Comparison of ENCODE assay signal across 8 cellular contexts in the genomic region with DNA sequence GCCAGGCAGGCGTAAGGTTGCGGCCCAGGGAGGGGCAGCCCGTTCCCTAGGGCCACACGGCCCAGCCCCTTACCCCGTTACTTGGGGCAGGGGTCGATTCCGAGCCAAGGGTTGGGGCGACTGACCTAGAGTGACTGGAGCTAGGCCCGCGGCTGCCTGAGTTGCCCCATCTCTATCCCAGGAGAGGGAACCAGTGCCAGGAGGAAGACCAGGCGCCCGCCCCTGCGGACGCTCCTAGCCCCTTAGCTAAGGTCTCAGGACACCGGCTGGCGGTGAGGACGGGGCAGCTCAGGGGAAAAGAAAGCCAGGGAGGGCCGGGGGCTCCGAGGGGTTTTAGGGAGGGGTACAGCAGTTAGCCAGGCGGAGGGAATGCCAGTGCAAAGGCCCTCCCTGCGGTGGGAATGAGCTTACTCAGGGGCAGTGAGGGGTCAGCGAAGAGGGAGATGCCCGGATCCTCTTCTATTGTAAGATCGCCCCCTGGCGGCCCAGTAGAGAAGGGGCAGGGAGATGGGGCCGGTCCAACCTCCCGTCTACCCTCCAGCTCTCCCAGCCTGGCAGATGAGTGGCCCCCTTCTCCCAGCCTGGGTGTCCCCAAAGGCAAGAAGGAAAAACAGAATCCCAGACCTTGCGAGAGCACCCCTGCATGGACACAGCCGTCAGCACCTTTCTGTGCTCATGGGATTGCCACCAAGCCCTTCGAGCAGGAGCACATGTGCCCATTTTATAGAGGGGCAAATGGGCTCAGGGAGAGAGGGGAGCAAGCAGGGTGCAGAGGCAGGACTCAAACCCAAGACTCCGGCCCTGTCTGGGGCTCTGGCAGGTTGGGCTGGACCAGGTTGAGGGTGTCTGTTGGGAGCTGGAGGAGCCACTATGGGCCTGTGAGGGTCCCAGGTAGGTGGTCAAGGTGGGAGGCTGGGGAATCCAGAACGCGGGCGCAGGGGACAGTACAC. TPM values are rescaled to one million over a fixed set of nuclear protein-coding genes. Genes with fewer than 3 reads are reported as not detected.
DNase-seq lines count a peak whose midpoint lies in the region; ATAC-seq and TF ChIP-seq lines count a peak whose summit lies in the region.

No MANE protein-coding gene starts in this region.

- H3K4me1 ChIP-seq in RWPE2 (ENCODE audit: insufficient read depth, poor library complexity, severe bottlenecking), result no peaks in the 10 kb centered on the region
- H3K4me1 ChIP-seq in left ventricle myocardium inferior, result peaks cover 10% of the 10 kb centered on the region

- CTCF ChIA-PET in activated naive CD4-positive, alpha-beta T cell treated with anti-CD3 and anti-CD28 coated beads for 36 hours (lab: Charles Lee), result interaction anchor here (0.6 to 4.4 kb wide), 26 partner anchors 8 to 410 kb away, joined by 3 to 35 read pairs (median 3); a partner anchor contains a TSS

- peaks cover 10% of the 10 kb centered on the region for H3K4me1 Mint-ChIP-seq in activated naive CD4-positive, alpha-beta T cell treated with anti-CD3 and anti-CD28 coated beads for 36 hours (ENCODE audit: low read depth)

- H3K4me3 ChIP-seq in RWPE2 (ENCODE audit: severe bottlenecking), result no peak overlapping the region
- H3K4me3 ChIP-seq in left ventricle myocardium inferior, result no peak overlapping the region

- ATAC-seq in RWPE2 (ENCODE audit: low read depth) (no peak), HG03571 (IDR thresholded peaks at IDR 0.05; ENCODE audit: unreplicated experiment) (no peak), HG02571 (IDR thresholded peaks at IDR 0.05; ENCODE audit: unreplicated experiment) (no peak)

- no peak overlapping the region for H3K4me3 Mint-ChIP-seq in activated naive CD4-positive, alpha-beta T cell treated with anti-CD3 and anti-CD28 coated beads for 36 hours

- H3K27ac ChIP-seq in RWPE2 (ENCODE audit: poor library complexity, severe bottlenecking) (no peak overlapping the region), left ventricle myocardium inferior (replicated peaks) (no peak overlapping the region)

- DNase-seq in NCI-H2196 (lab: John Stamatoyannopoulos, UW; ENCODE audit: unreplicated experiment) (peak; percentile 30), NCI-H2196 treated with DMSO at 0.1 percent for 48 hours (lab: John Stamatoyannopoulos, UW; ENCODE audit: unreplicated experiment) (no peak), RWPE2 (ENCODE audit: low spot score) (peak; percentile 57), left ventricle myocardium inferior (peak; percentile 48)
- peak; percentile 75 for DNase-seq in activated naive CD4-positive, alpha-beta T cell treated with anti-CD3 and anti-CD28 coated beads for 36 hours
- DNase-seq in stimulated activated CD4-positive, alpha-beta T cell treated with anti-CD3 and anti-CD28 coated beads, Interleukin-1b, Interleukin-23, amount 100 ng/mL, for 24 hours (ENCODE audit: low read depth in 4 of 4, low spot score in 1 of 4), result peak; percentile 29 to 52 (median 46)

- TF ChIP-seq CTCF in RWPE2 (IDR thresholded peaks at IDR 0.05; ENCODE audit: poor library complexity, severe bottlenecking) (peak; percentile 66), left ventricle myocardium inferior (IDR thresholded peaks at IDR 0.05; ENCODE audit: borderline replicate concordance) (peak; percentile 82)

- no peaks in the 10 kb centered on the region for H3K27me3 Mint-ChIP-seq in activated naive CD4-positive, alpha-beta T cell treated with anti-CD3 and anti-CD28 coated beads for 36 hours (ENCODE audit: low read depth)

- no peaks in the 10 kb centered on the region for H3K27me3 ChIP-seq in RWPE2 (ENCODE audit: insufficient read depth, poor library complexity, severe bottlenecking)
- H3K27me3 ChIP-seq in left ventricle myocardium inferior (ENCODE audit: low read depth), result peaks cover 23% of the 10 kb centered on the region

- intact Hi-C loops in activated naive CD4-positive, alpha-beta T cell treated with anti-CD3 and anti-CD28 coated beads for 36 hours (cut with micrococcal nuclease), result loop anchor here (2.0 kb wide), 1 partner anchor 22 kb away; no protein-coding TSS in a partner anchor
- intact Hi-C loops in left ventricle myocardium inferior (cut with micrococcal nuclease), result no loop called here

- no peaks in the 10 kb centered on the region for H3K36me3 ChIP-seq in RWPE2 (ENCODE audit: low read depth)
- no peaks in the 10 kb centered on the region for H3K36me3 ChIP-seq in left ventricle myocardium inferior

- no peaks in the 10 kb centered on the region for H3K9me3 Mint-ChIP-seq in activated naive CD4-positive, alpha-beta T cell treated with anti-CD3 and anti-CD28 coated beads for 36 hours

- no peak overlapping the region for H3K27ac Mint-ChIP-seq in activated naive CD4-positive, alpha-beta T cell treated with anti-CD3 and anti-CD28 coated beads for 36 hours

- no peaks in the 10 kb centered on the region for H3K9me3 ChIP-seq in RWPE2 (ENCODE audit: severe bottlenecking)
- H3K9me3 ChIP-seq in left ventricle myocardium inferior (replicated peaks), result peaks cover 4% of the 10 kb centered on the region

- peaks cover 4% of the 10 kb centered on the region for H3K36me3 Mint-ChIP-seq in activated naive CD4-positive, alpha-beta T cell treated with anti-CD3 and anti-CD28 coated beads for 36 hours (ENCODE audit: low read depth)

RNA-seq across cellular contexts. Expression of a gene that starts 16.3 kb away (rescaled TPM):
- under 1 TPM; 0.14 to 0.22 TPM for total RNA-seq in activated naive CD4-positive, alpha-beta T cell treated with anti-CD3 and anti-CD28 coated beads for 36 hours
- total RNA-seq in left ventricle myocardium inferior, result 0.08 TPM

RNA-seq across cellular contexts. Expression of a gene that starts 25.6 kb away (rescaled TPM):
- 1 to 10 TPM; 6.5 to 7.2 TPM for total RNA-seq in activated naive CD4-positive, alpha-beta T cell treated with anti-CD3 and anti-CD28 coated beads for 36 hours
- 7.8 TPM for total RNA-seq in left ventricle myocardium inferior

RNA-seq across cellular contexts. Expression of a gene that starts 38.3 kb away (rescaled TPM):
- 100 to 1,000 TPM; 351 to 376 TPM for total RNA-seq in activated naive CD4-positive, alpha-beta T cell treated with anti-CD3 and anti-CD28 coated beads for 36 hours
- total RNA-seq in left ventricle myocardium inferior, result 1,029 TPM

RNA-seq across cellular contexts. Expression of a gene that starts 39.0 kb away (rescaled TPM):
- 1 to 10 TPM; 4.5 TPM for total RNA-seq in activated naive CD4-positive, alpha-beta T cell treated with anti-CD3 and anti-CD28 coated beads for 36 hours
- 0.77 TPM for total RNA-seq in left ventricle myocardium inferior
